2 cellular contexts compared by ENCODE assay signal in the genomic region with DNA sequence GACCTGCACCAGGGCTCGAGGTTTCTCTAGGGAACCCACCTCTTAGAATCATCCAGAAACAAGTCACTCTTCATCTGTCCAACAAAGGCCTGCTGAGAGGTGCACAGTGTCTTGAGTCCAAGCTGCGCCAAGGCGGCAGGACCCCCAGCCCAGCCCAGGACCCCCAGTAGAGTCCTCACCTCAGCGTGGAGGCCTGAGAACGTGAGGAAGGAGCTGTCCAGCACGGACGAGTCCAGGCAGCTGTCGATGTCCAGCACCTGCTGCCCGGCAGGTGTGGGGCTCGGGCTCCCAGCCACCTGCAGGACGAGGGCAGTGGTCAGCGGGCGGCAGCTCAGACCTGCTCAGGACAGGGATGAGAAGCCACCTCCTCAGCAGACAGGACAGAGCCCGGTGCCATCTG. TPM values are rescaled to one million over a fixed set of nuclear protein-coding genes. Genes with fewer than 3 reads are reported as not detected.
"Had no signal": no experiment of that assay in that cellular context is flagged by ENCODE, and none has a peak within 500 bp of the region (broad histone marks: within the 10 kb centered on the region; RNA-seq: fewer than 3 reads in every experiment).

No MANE protein-coding gene starts in this region.

RNA-seq across cellular contexts. Expression of a gene that starts 50.7 kb away (rescaled TPM):
- total RNA-seq: activated B cell treated with CpG ODN at 0.5 μM for 24 hours; T-helper 2 cell treated with Interferon-gamma antibody and Interleukin-4, amounts not matched to agents 100 ng/mL and 5 ng/mL, for 36 hours had no signal
